Comparison of ENCODE assay signal across 33 cellular contexts in genomic region chr2:214255046-214255445, GRCh38.
DNase-seq lines count a peak whose midpoint lies in the region; ATAC-seq, FAIRE-seq and TF ChIP-seq lines count a peak whose summit lies in the region.
"Had no signal": no experiment of that assay in that cellular context is flagged by ENCODE, and none has a peak within 500 bp of the region (broad histone marks: within the 10 kb centered on the region; RNA-seq: fewer than 3 reads in every experiment).

No MANE protein-coding gene starts in this region.

- intact Hi-C loops in GM12878 (cut with micrococcal nuclease; ENCODE audit: unreplicated experiment): no loop called here
- intact Hi-C loops in activated T-helper 1 cell treated with anti-CD3 and anti-CD28 coated beads, Interleukin-12 subunit alpha, Interleukin-12 subunit beta, Interleukin-2, Interleukin-4 antibody, amounts not matched to agents 30 ng/mL and 10 ng/mL and 1 ng/mL, durations not matched to agents 14 hours and 24 hours and 36 hours (cut with micrococcal nuclease): no loop called here

- H3K9me3 ChIP-seq in DND-41 (ENCODE audit: insufficient read depth, low read length, severe bottlenecking): no peaks in the 10 kb centered on the region
- no peaks in the 10 kb centered on the region for H3K9me3 ChIP-seq in SK-N-MC (ENCODE audit: low read depth, low read length)
- no peaks in the 10 kb centered on the region for H3K9me3 ChIP-seq in GM12878 (replicated peaks; ENCODE audit: control insufficient read depth, insufficient read depth, low read length)
- H3K9me3 ChIP-seq: A549; BE2C; BLaER1; BLaER1 treated with 17β-estradiol and CSF1 and Interleukin-3, amounts not matched to agents 10 nM and 100 nM; Caco-2 had no signal

- peak; percentile 67; the same call in 2 of the 3 replicates for ATAC-seq in DND-41 (ENCODE audit: insufficient read depth, low read depth)
- ATAC-seq in GM12878: peak; percentile 61
- ATAC-seq: A549; CD8-positive, alpha-beta T cell had no signal

- POLR2A ChIA-PET in GM12878 (lab: Charles Lee): no interaction called here

- DNase-seq in DND-41 (no peak), SK-N-MC (ENCODE audit: low read depth, low spot score) (no peak), GM12878 (ENCODE audit: low read depth, low spot score) (no peak), endothelial cell (ENCODE audit: low spot score) (no peak), cerebellar cortex (ENCODE audit: low spot score) (no peak)
- no peak for DNase-seq in activated T-helper 1 cell treated with anti-CD3 and anti-CD28 coated beads, Interleukin-12 subunit alpha, Interleukin-12 subunit beta, Interleukin-2, Interleukin-4 antibody, amounts not matched to agents 30 ng/mL and 10 ng/mL and 1 ng/mL, durations not matched to agents 14 hours and 24 hours and 36 hours (ENCODE audit: low spot score)
- DNase-seq: 8988T; ACHN; AML-193; BE2C; C1 segment of cervical spinal cord; Caco-2; Calu3; CD4-positive, alpha-beta memory T cell; CD4-positive, alpha-beta T cell; CD4-positive, CD25-positive, alpha-beta regulatory T cell; CD8-positive, alpha-beta memory T cell; CD8-positive, alpha-beta T cell; COR-L47; DMS 273 treated with DMSO at 0.1 percent for 48 hours; DMS153; DMS53; DMS79; DMS79 treated with DMSO at 0.1 percent for 48 hours; EL had no signal

- H3K9ac ChIP-seq in DND-41 (ENCODE audit: low read depth, low read length) (no peak overlapping the region), SK-N-MC (ENCODE audit: insufficient read length) (no peak overlapping the region), GM12878 (ENCODE audit: control insufficient read depth, insufficient read depth, low read length) (no peak overlapping the region)
- H3K9ac ChIP-seq: BLaER1; BLaER1 treated with 17β-estradiol and CSF1 and Interleukin-3, amounts not matched to agents 10 nM and 100 nM had no signal

- H3K27ac ChIP-seq in DND-41 (ENCODE audit: low read length) (no peak overlapping the region), SK-N-MC (peak overlapping the region; percentile 73), GM12878 (ENCODE audit: control insufficient read depth, insufficient read depth) (no peak overlapping the region)
- H3K27ac ChIP-seq: 22Rv1; A549; BLaER1; BLaER1 treated with 17β-estradiol and CSF1 and Interleukin-3, amounts not matched to agents 10 nM and 100 nM; C4-2B had no signal

- H3K36me3 ChIP-seq in DND-41 (ENCODE audit: insufficient read depth, low read length) (no peaks in the 10 kb centered on the region), SK-N-MC (ENCODE audit: insufficient read depth, low read length) (no peaks in the 10 kb centered on the region), GM12878 (ENCODE audit: control insufficient read depth in 2 of 2, insufficient read depth in 2 of 2, low read length in 1 of 2) (no peaks in the 10 kb centered on the region)
- H3K36me3 ChIP-seq: BE2C; BLaER1; BLaER1 treated with 17β-estradiol and CSF1 and Interleukin-3, amounts not matched to agents 10 nM and 100 nM had no signal

- H3K4me3 Mint-ChIP-seq in endothelial cell (ENCODE audit: unreplicated experiment): no peak overlapping the region
- no peak overlapping the region for H3K4me3 Mint-ChIP-seq in activated T-helper 1 cell treated with anti-CD3 and anti-CD28 coated beads, Interleukin-12 subunit alpha, Interleukin-12 subunit beta, Interleukin-2, Interleukin-4 antibody, amounts not matched to agents 30 ng/mL and 10 ng/mL and 1 ng/mL, durations not matched to agents 14 hours and 24 hours and 36 hours
- H3K4me3 Mint-ChIP-seq: B cell; CD14-positive monocyte; CD4-positive, alpha-beta memory T cell; CD4-positive, alpha-beta T cell; CD4-positive, CD25-positive, alpha-beta regulatory T cell; CD8-positive, alpha-beta memory T cell; CD8-positive, alpha-beta T cell had no signal

- peaks cover 5% of the 10 kb centered on the region; the same call in 1 of the 2 replicates for H3K4me1 ChIP-seq in DND-41 (ENCODE audit: insufficient read depth, low read length)
- no peaks in the 10 kb centered on the region for H3K4me1 ChIP-seq in GM12878 (ENCODE audit: control insufficient read depth, insufficient read depth, low read length)
- H3K4me1 ChIP-seq: A549; BE2C; BLaER1; BLaER1 treated with 17β-estradiol and CSF1 and Interleukin-3, amounts not matched to agents 10 nM and 100 nM; Caco-2 had no signal

- no peak for FAIRE-seq in GM12878 (lab: Jason Lieb, UNC)
- FAIRE-seq: A549, D721Med had no signal

- TF ChIP-seq POLR2A in GM12878 (IDR thresholded peaks at IDR 0.05; ENCODE audit: low read depth, low read length): no peak

- TF ChIP-seq CTCF in DND-41 (IDR thresholded peaks at IDR 0.05; ENCODE audit: borderline replicate concordance, extremely low read depth, low read length, poor library complexity, severe bottlenecking) (no peak), GM12878 (IDR thresholded peaks at IDR 0.05 in 2 of 3, conservative IDR thresholded peaks at IDR 0.05 in 1 of 3; ENCODE audit: control insufficient read depth in 2 of 3, extremely low read depth in 1 of 3, insufficient read depth in 1 of 3, low read depth in 3 of 3, low read length in 3 of 3) (no peak), endothelial cell (IDR thresholded peaks at IDR 0.05; ENCODE audit: unreplicated experiment) (no peak)

- no peaks in the 10 kb centered on the region for H3K27me3 ChIP-seq in DND-41 (ENCODE audit: insufficient read depth, low read length, poor library complexity)
- H3K27me3 ChIP-seq in GM12878 (replicated peaks in 1 of 2; ENCODE audit: control insufficient read depth in 2 of 2, insufficient read depth in 2 of 2, low read length in 1 of 2): no peaks in the 10 kb centered on the region
- H3K27me3 ChIP-seq: BE2C; BLaER1; BLaER1 treated with 17β-estradiol and CSF1 and Interleukin-3, amounts not matched to agents 10 nM and 100 nM had no signal

- H3K4me2 ChIP-seq in DND-41 (ENCODE audit: insufficient read depth, low read length) (no peak overlapping the region), GM12878 (ENCODE audit: control insufficient read depth, insufficient read depth) (no peak overlapping the region)
- H3K4me2 ChIP-seq: A549; BLaER1; BLaER1 treated with 17β-estradiol and CSF1 and Interleukin-3, amounts not matched to agents 10 nM and 100 nM had no signal

- CTCF ChIA-PET in GM12878 (lab: Yijun Ruan, JAX): no interaction called here

- WGBS in GM12878 (ENCODE audit: insufficient coverage, insufficient replicate concordance, low lambda C conversion rate, missing lambda C conversion rate): 4% methylated on average over 1 of the region's 1 CpG

- H3K4me3 ChIP-seq in DND-41 (ENCODE audit: low read depth in 1 of 2, low read length in 2 of 2): no peak overlapping the region
- H3K4me3 ChIP-seq in SK-N-MC: peak overlapping the region; percentile 55; the same call in 1 of the 2 replicates
- H3K4me3 ChIP-seq in GM12878: no peak overlapping the region
- H3K4me3 ChIP-seq: A549; BLaER1; BLaER1 treated with 17β-estradiol and CSF1 and Interleukin-3, amounts not matched to agents 10 nM and 100 nM had no signal

- no peak overlapping the region for H3K27ac Mint-ChIP-seq in endothelial cell (ENCODE audit: unreplicated experiment)
- H3K27ac Mint-ChIP-seq in activated T-helper 1 cell treated with anti-CD3 and anti-CD28 coated beads, Interleukin-12 subunit alpha, Interleukin-12 subunit beta, Interleukin-2, Interleukin-4 antibody, amounts not matched to agents 30 ng/mL and 10 ng/mL and 1 ng/mL, durations not matched to agents 14 hours and 24 hours and 36 hours: no peak overlapping the region
- H3K27ac Mint-ChIP-seq: B cell; CD14-positive monocyte; CD4-positive, alpha-beta memory T cell; CD4-positive, alpha-beta T cell; CD4-positive, CD25-positive, alpha-beta regulatory T cell; CD8-positive, alpha-beta memory T cell; CD8-positive, alpha-beta T cell had no signal

- in situ Hi-C loops in GM12878 (cut with MboI): no loop called here

- TF ChIP-seq RAD21 in GM12878 (IDR thresholded peaks at IDR 0.05; ENCODE audit: insufficient read depth, low read depth, low read length): no peak

- no peaks in the 10 kb centered on the region for H3K79me2 ChIP-seq in DND-41 (ENCODE audit: insufficient read depth, low read length)
- H3K79me2 ChIP-seq in GM12878 (ENCODE audit: control insufficient read depth, insufficient read depth, low read length): no peaks in the 10 kb centered on the region

- H3K9me3 Mint-ChIP-seq in endothelial cell (ENCODE audit: unreplicated experiment): no peaks in the 10 kb centered on the region
- H3K9me3 Mint-ChIP-seq in activated T-helper 1 cell treated with anti-CD3 and anti-CD28 coated beads, Interleukin-12 subunit alpha, Interleukin-12 subunit beta, Interleukin-2, Interleukin-4 antibody, amounts not matched to agents 30 ng/mL and 10 ng/mL and 1 ng/mL, durations not matched to agents 14 hours and 24 hours and 36 hours: no peaks in the 10 kb centered on the region

- H3K36me3 Mint-ChIP-seq in endothelial cell (ENCODE audit: low read depth, unreplicated experiment): no peaks in the 10 kb centered on the region
- H3K36me3 Mint-ChIP-seq in activated T-helper 1 cell treated with anti-CD3 and anti-CD28 coated beads, Interleukin-12 subunit alpha, Interleukin-12 subunit beta, Interleukin-2, Interleukin-4 antibody, amounts not matched to agents 30 ng/mL and 10 ng/mL and 1 ng/mL, durations not matched to agents 14 hours and 24 hours and 36 hours (ENCODE audit: low read depth): no peaks in the 10 kb centered on the region
- H3K36me3 Mint-ChIP-seq: CD14-positive monocyte; CD4-positive, alpha-beta memory T cell; CD4-positive, CD25-positive, alpha-beta regulatory T cell; CD8-positive, alpha-beta memory T cell; CD8-positive, alpha-beta T cell had no signal

- peaks cover 3% of the 10 kb centered on the region for H3K4me1 Mint-ChIP-seq in endothelial cell (ENCODE audit: unreplicated experiment)
- H3K4me1 Mint-ChIP-seq in activated T-helper 1 cell treated with anti-CD3 and anti-CD28 coated beads, Interleukin-12 subunit alpha, Interleukin-12 subunit beta, Interleukin-2, Interleukin-4 antibody, amounts not matched to agents 30 ng/mL and 10 ng/mL and 1 ng/mL, durations not matched to agents 14 hours and 24 hours and 36 hours (ENCODE audit: low read depth): no peaks in the 10 kb centered on the region
- H3K4me1 Mint-ChIP-seq: B cell; CD14-positive monocyte; CD4-positive, alpha-beta memory T cell; CD4-positive, CD25-positive, alpha-beta regulatory T cell; CD8-positive, alpha-beta memory T cell had no signal

- RAD21 ChIA-PET in GM12878 (lab: Charles Lee; ENCODE audit: unreplicated experiment): no interaction called here

- no TSS peak for BruUV-seq in GM12878 (replicated peaks; lab: Mats Ljungman, UMichigan)

- no peaks in the 10 kb centered on the region for H4K20me1 ChIP-seq in DND-41 (ENCODE audit: insufficient read depth, low read length)
- no peaks in the 10 kb centered on the region for H4K20me1 ChIP-seq in GM12878 (ENCODE audit: control insufficient read depth, insufficient read depth)
- H4K20me1 ChIP-seq: BLaER1; BLaER1 treated with 17β-estradiol and CSF1 and Interleukin-3, amounts not matched to agents 10 nM and 100 nM had no signal

- TF ChIP-seq EP300 in GM12878 (IDR thresholded peaks at IDR 0.05; ENCODE audit: borderline replicate concordance in 1 of 2, control insufficient read depth in 1 of 2, low read depth in 2 of 2, low read length in 2 of 2): no peak

- H2AFZ ChIP-seq in DND-41 (ENCODE audit: low read depth, low read length): no peak overlapping the region
- H2AFZ ChIP-seq in GM12878 (ENCODE audit: control insufficient read depth, low read depth, low read length): no peak overlapping the region

- H3K27me3 Mint-ChIP-seq in endothelial cell (ENCODE audit: unreplicated experiment): peaks cover 1% of the 10 kb centered on the region
- H3K27me3 Mint-ChIP-seq in activated T-helper 1 cell treated with anti-CD3 and anti-CD28 coated beads, Interleukin-12 subunit alpha, Interleukin-12 subunit beta, Interleukin-2, Interleukin-4 antibody, amounts not matched to agents 30 ng/mL and 10 ng/mL and 1 ng/mL, durations not matched to agents 14 hours and 24 hours and 36 hours (ENCODE audit: insufficient read depth): no peaks in the 10 kb centered on the region
- H3K27me3 Mint-ChIP-seq: B cell; CD4-positive, alpha-beta memory T cell; CD4-positive, alpha-beta T cell; CD4-positive, CD25-positive, alpha-beta regulatory T cell; CD8-positive, alpha-beta memory T cell had no signal

- SMC1A ChIA-PET in GM12878 (lab: Charles Lee; ENCODE audit: uncharacterized antibody, unreplicated experiment): no interaction called here
